ENCODE assay signal across 15 cellular contexts in genomic region chr3:129822679-129823078, GRCh38.
DNase-seq lines count a peak whose midpoint lies in the region; ATAC-seq and TF ChIP-seq lines count a peak whose summit lies in the region.
"Had no signal": no experiment of that assay in that cellular context is flagged by ENCODE, and none has a peak within 500 bp of the region (broad histone marks: within the 10 kb centered on the region; RNA-seq: fewer than 3 reads in every experiment).

No MANE protein-coding gene starts in this region.

- peaks cover 3 to 72% (median 27%) of the 10 kb centered on the region in 6 donors for H3K4me1 ChIP-seq in spleen

- peaks cover 0 to 27% (median 0%) of the 10 kb centered on the region in 6 donors for H3K36me3 ChIP-seq in spleen
- H3K36me3 ChIP-seq: tibial artery had no signal

- no peaks in the 10 kb centered on the region for H3K27me3 ChIP-seq in spleen (replicated peaks in 1 of 7)
- H3K27me3 ChIP-seq: MG63, tibial artery had no signal

- intact Hi-C loops in spleen (cut with DNase I; ENCODE audit: low total_unique reads), result no loop called here

- no peaks in the 10 kb centered on the region for H3K9me3 ChIP-seq in spleen
- H3K9me3 ChIP-seq: MG63, tibial artery had no signal

- WGBS in spleen, 5 donors, result 88 to 97% (median 94%) methylated on average over 1 of the region's 1 CpG

- no peak for ATAC-seq in HG03520 (IDR thresholded peaks at IDR 0.05; ENCODE audit: unreplicated experiment)

- DNase-seq in GF-D8 (lab: John Stamatoyannopoulos, UW) (peak; percentile 18), NB4 (ENCODE audit: low read depth) (peak; percentile 25), fibroblast of gingiva (ENCODE audit: low read depth) (peak; percentile 84), spleen (no peak), retina (no peak), midbrain (lab: John Stamatoyannopoulos, UW) (no peak), NCI-H2196 treated with DMSO at 0.1 percent for 48 hours (lab: John Stamatoyannopoulos, UW; ENCODE audit: unreplicated experiment) (no peak)
- DNase-seq: activated CD4-positive, CD25-positive, alpha-beta regulatory T cell; activated naive CD4-positive, alpha-beta T cell treated with Interleukin-2 at 50 U/mL for 16 hours; effector CD8-positive, alpha-beta T cell; head of caudate nucleus; MG63; NCI-H2171 treated with DMSO at 0.1 percent for 48 hours had no signal

- peak overlapping the region in 6 of 8 donors; percentile 3 to 78 (median 62) for H3K27ac ChIP-seq in spleen
- H3K27ac ChIP-seq: tibial artery had no signal

- TF ChIP-seq CTCF in NB4 (IDR thresholded peaks at IDR 0.05; ENCODE audit: low read depth, low read length), result no peak
- TF ChIP-seq CTCF in spleen (IDR thresholded peaks at IDR 0.05 in 8 of 11, conservative IDR thresholded peaks at IDR 0.05 in 3 of 11), result no peak

- H3K4me3 ChIP-seq in NB4 (ENCODE audit: low read depth, low read length), result no peak overlapping the region
- H3K4me3 ChIP-seq in spleen, result no peak overlapping the region
- H3K4me3 ChIP-seq: MG63, tibial artery had no signal

- TF ChIP-seq POLR2A in NB4 (IDR thresholded peaks at IDR 0.05; ENCODE audit: extremely low read depth, insufficient read length), result no peak
- no peak for TF ChIP-seq POLR2A in spleen (IDR thresholded peaks at IDR 0.05)

Comparison
In these comparisons a context has a peak if more than half of its experiments do, and no peak if none do; other contexts are left out.
1. DNase-seq: peak in GF-D8 (single experiment), NB4 (single experiment) and fibroblast of gingiva (single experiment); none in spleen (single experiment), retina (single experiment), midbrain (single experiment) and NCI-H2196 treated with DMSO at 0.1 percent for 48 hours (single experiment).